ENCODE assay signal across 8 cellular contexts in the genomic region with DNA sequence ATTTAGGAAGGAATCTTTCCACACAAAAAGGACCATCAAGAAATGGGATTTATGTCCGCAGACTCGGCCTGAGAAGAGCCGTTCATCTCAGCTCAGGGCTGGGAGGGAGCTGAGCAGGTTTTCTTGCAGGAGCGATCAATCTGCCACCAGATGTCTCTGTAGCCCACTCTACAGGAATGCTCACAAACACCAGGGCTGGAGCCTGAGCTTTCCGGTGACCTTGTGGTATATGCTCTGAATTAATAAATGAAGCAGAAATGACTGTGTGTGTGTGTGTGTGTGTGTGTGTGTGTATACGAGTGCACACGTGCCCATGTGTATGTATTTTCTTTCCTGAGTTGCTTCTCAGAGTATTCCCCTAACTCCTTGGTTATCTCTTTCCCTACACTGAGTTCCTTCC. TPM values are rescaled to one million over a fixed set of nuclear protein-coding genes. Genes with fewer than 3 reads are reported as not detected.
DNase-seq lines count a peak whose midpoint lies in the region; ATAC-seq and TF ChIP-seq lines count a peak whose summit lies in the region.

No MANE protein-coding gene starts in this region.

- no peaks in the 10 kb centered on the region for H3K27me3 ChIP-seq in heart right ventricle
- no peaks in the 10 kb centered on the region for H3K27me3 ChIP-seq in psoas muscle (ENCODE audit: insufficient read depth in 3 of 3, low read length in 2 of 3)

- peak; percentile 83 for ATAC-seq in activated naive CD8-positive, alpha-beta T cell treated with anti-CD3 and anti-CD28 coated beads, Interleukin-2, amount 10 ng/mL, durations not matched to agents 7 days and 5 days (ENCODE audit: low read depth)
- peak; percentile 80 to 93 (median 89) for ATAC-seq in heart right ventricle
- peak; percentile 62 to 81 (median 74) for ATAC-seq in psoas muscle

- no peak overlapping the region for H3K4me3 Mint-ChIP-seq in activated naive CD8-positive, alpha-beta T cell treated with anti-CD3 and anti-CD28 coated beads, Interleukin-2, amount 10 ng/mL, durations not matched to agents 7 days and 5 days

- 18 to 19% methylated on average over 7 of the region's 7 CpGs for WGBS in heart right ventricle, 2 donors
- 24 to 31% (median 26%) methylated on average over 7 of the region's 7 CpGs for WGBS in psoas muscle, 3 donors

- H3K4me1 Mint-ChIP-seq in activated naive CD8-positive, alpha-beta T cell treated with anti-CD3 and anti-CD28 coated beads, Interleukin-2, amount 10 ng/mL, durations not matched to agents 7 days and 5 days = peaks cover 11% of the 10 kb centered on the region

- TF ChIP-seq CTCF in heart right ventricle (IDR thresholded peaks at IDR 0.05) = peak; percentile 24 to 85 (median 64)
- peak; percentile 53 for TF ChIP-seq CTCF in psoas muscle (IDR thresholded peaks at IDR 0.05)

- H3K27me3 Mint-ChIP-seq in activated naive CD8-positive, alpha-beta T cell treated with anti-CD3 and anti-CD28 coated beads, Interleukin-2, amount 10 ng/mL, durations not matched to agents 7 days and 5 days = no peaks in the 10 kb centered on the region

- no peaks in the 10 kb centered on the region for H3K9me3 ChIP-seq in heart right ventricle
- H3K9me3 ChIP-seq in psoas muscle = no peaks in the 10 kb centered on the region

- no peak overlapping the region for H3K27ac ChIP-seq in heart right ventricle
- H3K27ac ChIP-seq in psoas muscle = no peak overlapping the region

- peaks cover 32% of the 10 kb centered on the region for H3K36me3 Mint-ChIP-seq in activated naive CD8-positive, alpha-beta T cell treated with anti-CD3 and anti-CD28 coated beads, Interleukin-2, amount 10 ng/mL, durations not matched to agents 7 days and 5 days

- peaks cover 0 to 28% (median 0%) of the 10 kb centered on the region in 9 donors for H3K36me3 ChIP-seq in heart right ventricle
- no peaks in the 10 kb centered on the region for H3K36me3 ChIP-seq in psoas muscle (ENCODE audit: insufficient read depth in 1 of 2, low read depth in 1 of 2)

- POLR2A ChIA-PET in activated naive CD8-positive, alpha-beta T cell treated with anti-CD3 and anti-CD28 coated beads, Interleukin-2, amount 10 ng/mL, durations not matched to agents 7 days and 5 days (lab: Charles Lee) = no interaction called here

- intact Hi-C loops in heart right ventricle (cut with DNase I) = loop anchor here in 7 of 10 donors (2.0 to 10.0 kb wide), 6 partner anchors 1315 to 1495 kb away; no protein-coding TSS in a partner anchor
- intact Hi-C loops in psoas muscle (cut with DNase I) = loop anchor here in 1 of 2 donors (5.0 kb wide), 1 partner anchor 1493 kb away; no protein-coding TSS in a partner anchor

- DNase-seq in DMS79 treated with DMSO at 0.1 percent for 48 hours (lab: John Stamatoyannopoulos, UW) (peak; percentile 28), DMS79 (lab: John Stamatoyannopoulos, UW) (no peak), HCEC 1CT (peak; percentile 67), NCI-H2227 treated with DMSO at 0.1 percent for 48 hours (lab: John Stamatoyannopoulos, UW) (peak; percentile 73), heart right ventricle (peak; percentile 20 to 62), psoas muscle (no peak), LoVo (ENCODE audit: low spot score) (no peak)
- DNase-seq in activated naive CD8-positive, alpha-beta T cell treated with anti-CD3 and anti-CD28 coated beads, Interleukin-2, amount 10 ng/mL, durations not matched to agents 7 days and 5 days = no peak

- H3K4me1 ChIP-seq in heart right ventricle (peaks cover 0 to 23% (median 10%) of the 10 kb centered on the region in 9 donors), psoas muscle (no peaks in the 10 kb centered on the region)

- no peak overlapping the region for H3K27ac Mint-ChIP-seq in activated naive CD8-positive, alpha-beta T cell treated with anti-CD3 and anti-CD28 coated beads, Interleukin-2, amount 10 ng/mL, durations not matched to agents 7 days and 5 days

- peaks cover 1% of the 10 kb centered on the region for H3K9me3 Mint-ChIP-seq in activated naive CD8-positive, alpha-beta T cell treated with anti-CD3 and anti-CD28 coated beads, Interleukin-2, amount 10 ng/mL, durations not matched to agents 7 days and 5 days

- H3K4me3 ChIP-seq in heart right ventricle = no peak overlapping the region
- H3K4me3 ChIP-seq in psoas muscle = no peak overlapping the region

RNA-seq across cellular contexts. Expression of a gene that starts 12.0 kb away (rescaled TPM):
- 10 to 100 TPM; 10.5 to 11.5 TPM for total RNA-seq in activated naive CD8-positive, alpha-beta T cell treated with anti-CD3 and anti-CD28 coated beads, Interleukin-2, amount 10 ng/mL, durations not matched to agents 7 days and 5 days
- total RNA-seq in heart right ventricle = 1 to 10 TPM in 7 of 10 donors, under 1 TPM in 3; 0.82 to 7.5 (median 2.0) TPM
- polyA plus RNA-seq in heart right ventricle = under 1 TPM; 0.68 to 0.80 TPM
- 1 to 10 TPM in 3 of 4 donors, under 1 TPM in 1; 0.46 to 2.1 (median 1.4) TPM for total RNA-seq in psoas muscle
- polyA plus RNA-seq in psoas muscle = under 1 TPM; 0.10 to 0.71 (median 0.27) TPM

Comparison
In these comparisons a context has a peak if more than half of its experiments do, and no peak if none do; other contexts are left out.
1. DNase-seq: peak in DMS79 treated with DMSO at 0.1 percent for 48 hours (single experiment), HCEC 1CT (single experiment), NCI-H2227 treated with DMSO at 0.1 percent for 48 hours (single experiment) and heart right ventricle (2 of 2); none in DMS79 (single experiment), activated naive CD8-positive, alpha-beta T cell treated with anti-CD3 and anti-CD28 coated beads, Interleukin-2, amount 10 ng/mL, durations not matched to agents 7 days and 5 days (single experiment), psoas muscle (0 of 2) and LoVo (single experiment).
2. Peak in every context shown above with its lines, with median percentiles within 50 percentile points of each other: ATAC-seq.